ENCODE assay signal across 8 cellular contexts in genomic region chrX:11908371-11908770, GRCh38.
DNase-seq lines count a peak whose midpoint lies in the region; TF ChIP-seq lines count a peak whose summit lies in the region.

No MANE protein-coding gene starts in this region.

- peak; percentile 14 for DNase-seq in activated CD8-positive, alpha-beta memory T cell treated with anti-CD3 and anti-CD28 coated beads, Interleukin-2, amount 50 U/mL, for 4 hours
- DNase-seq in activated CD8-positive, alpha-beta memory T cell treated with anti-CD3 and anti-CD28 coated beads, Interleukin-2, amount 50 U/mL, for 48 hours, result no peak
- DNase-seq in HCEC 1CT, result peak; percentile 15
- peak; percentile 51 for DNase-seq in NAMALWA (ENCODE audit: low spot score)
- peak; percentile 29 for DNase-seq in amniotic epithelial cell (ENCODE audit: low read depth)
- no peak for DNase-seq in progenitor cell of endocrine pancreas (ENCODE audit: low spot score, unreplicated experiment)
- no peak for DNase-seq in posterior cingulate gyrus
- DNase-seq in GM19240 (ENCODE audit: insufficient read length, low spot score), result no peak

- peak; percentile 52 for TF ChIP-seq CTCF in progenitor cell of endocrine pancreas (IDR thresholded peaks at IDR 0.05; ENCODE audit: unreplicated experiment)

- intact Hi-C loops in posterior cingulate gyrus (cut with DNase I), result no loop called here

- no peaks in the 10 kb centered on the region for H3K36me3 Mint-ChIP-seq in progenitor cell of endocrine pancreas (ENCODE audit: insufficient read depth)

- H3K9me3 Mint-ChIP-seq in progenitor cell of endocrine pancreas (ENCODE audit: low read depth), result peaks cover 19% of the 10 kb centered on the region

- no peaks in the 10 kb centered on the region for H3K4me1 Mint-ChIP-seq in progenitor cell of endocrine pancreas (ENCODE audit: low read depth)

- no peak overlapping the region for H3K4me3 Mint-ChIP-seq in progenitor cell of endocrine pancreas (ENCODE audit: low read depth)

- H3K27me3 Mint-ChIP-seq in progenitor cell of endocrine pancreas, result no peaks in the 10 kb centered on the region

- no peak overlapping the region for H3K27ac Mint-ChIP-seq in progenitor cell of endocrine pancreas

Comparison
In these comparisons a context has a peak if more than half of its experiments do, and no peak if none do; other contexts are left out.
1. DNase-seq: peak in activated CD8-positive, alpha-beta memory T cell treated with anti-CD3 and anti-CD28 coated beads, Interleukin-2, amount 50 U/mL, for 4 hours (single experiment), HCEC 1CT (single experiment), NAMALWA (single experiment) and amniotic epithelial cell (single experiment); none in activated CD8-positive, alpha-beta memory T cell treated with anti-CD3 and anti-CD28 coated beads, Interleukin-2, amount 50 U/mL, for 48 hours (single experiment), progenitor cell of endocrine pancreas (single experiment), posterior cingulate gyrus (0 of 10) and GM19240 (single experiment).